Comparison of ENCODE assay signal across 9 cellular contexts in genomic region chr16:9901-10665, GRCh38. TPM values are rescaled to one million over a fixed set of nuclear protein-coding genes. Genes with fewer than 3 reads are reported as not detected.
DNase-seq lines count a peak whose midpoint lies in the region; ATAC-seq lines count a peak whose summit lies in the region.
"Had no signal": no experiment of that assay in that cellular context is flagged by ENCODE, and none has a peak within 500 bp of the region (broad histone marks: within the 10 kb centered on the region; RNA-seq: fewer than 3 reads in every experiment).

No MANE protein-coding gene starts in this region.

- H3K27ac Mint-ChIP-seq in activated naive CD4-positive, alpha-beta T cell treated with anti-CD3 and anti-CD28 coated beads, Interleukin-2, amount 10 ng/mL, durations not matched to agents 7 days and 5 days = no peak overlapping the region
- no peak overlapping the region for H3K27ac Mint-ChIP-seq in activated CD4-positive, alpha-beta memory T cell treated with anti-CD3 and anti-CD28 coated beads for 36 hours

- POLR2A ChIA-PET in activated CD4-positive, alpha-beta memory T cell treated with anti-CD3 and anti-CD28 coated beads for 36 hours (lab: Charles Lee) = no interaction called here

- no peaks in the 10 kb centered on the region for H3K4me1 ChIP-seq in subcutaneous abdominal adipose tissue (ENCODE audit: control insufficient read depth in 5 of 5, insufficient read depth in 5 of 5, low read length in 5 of 5)

- no peaks in the 10 kb centered on the region for H3K36me3 Mint-ChIP-seq in activated naive CD4-positive, alpha-beta T cell treated with anti-CD3 and anti-CD28 coated beads, Interleukin-2, amount 10 ng/mL, durations not matched to agents 7 days and 5 days
- H3K36me3 Mint-ChIP-seq in activated CD4-positive, alpha-beta memory T cell treated with anti-CD3 and anti-CD28 coated beads for 36 hours = no peaks in the 10 kb centered on the region

- H3K27me3 ChIP-seq in subcutaneous abdominal adipose tissue (ENCODE audit: control insufficient read depth in 5 of 5, insufficient read depth in 4 of 5, low read length in 5 of 5) = no peaks in the 10 kb centered on the region

- H3K27me3 Mint-ChIP-seq in activated naive CD4-positive, alpha-beta T cell treated with anti-CD3 and anti-CD28 coated beads, Interleukin-2, amount 10 ng/mL, durations not matched to agents 7 days and 5 days = no peaks in the 10 kb centered on the region
- no peaks in the 10 kb centered on the region for H3K27me3 Mint-ChIP-seq in activated CD4-positive, alpha-beta memory T cell treated with anti-CD3 and anti-CD28 coated beads for 36 hours

- H3K4me3 ChIP-seq in iPS-11a (ENCODE audit: low read depth, low read length) = peak overlapping the region; percentile 8
- peak overlapping the region in 3 of 5 donors; percentile 26 to 44 (median 40) for H3K4me3 ChIP-seq in subcutaneous abdominal adipose tissue (ENCODE audit: low read depth in 1 of 5, low read length in 5 of 5)

- no peak overlapping the region for H3K27ac ChIP-seq in subcutaneous abdominal adipose tissue (ENCODE audit: low read depth, low read length)

- DNase-seq in activated naive CD4-positive, alpha-beta T cell treated with anti-CD3 and anti-CD28 coated beads, Interleukin-2, amount 10 ng/mL, durations not matched to agents 7 days and 5 days = peak; percentile 32
- DNase-seq in activated naive CD4-positive, alpha-beta T cell treated with Interleukin-2 at 50 U/mL for 16 hours = no peak
- DNase-seq in activated CD4-positive, alpha-beta memory T cell treated with anti-CD3 and anti-CD28 coated beads for 36 hours = peak; percentile 28
- DNase-seq in putamen (ENCODE audit: low spot score) = no peak
- no peak for DNase-seq in NK-92 (lab: John Stamatoyannopoulos, UW; ENCODE audit: unreplicated experiment)
- DNase-seq: amniotic stem cell had no signal

- intact Hi-C loops in activated CD4-positive, alpha-beta memory T cell treated with anti-CD3 and anti-CD28 coated beads for 36 hours (cut with micrococcal nuclease) = no loop called here

- no peak overlapping the region for H3K9ac ChIP-seq in subcutaneous abdominal adipose tissue (ENCODE audit: low read length in 5 of 5)

- peaks cover 5% of the 10 kb centered on the region for H3K9me3 Mint-ChIP-seq in activated naive CD4-positive, alpha-beta T cell treated with anti-CD3 and anti-CD28 coated beads, Interleukin-2, amount 10 ng/mL, durations not matched to agents 7 days and 5 days
- no peaks in the 10 kb centered on the region for H3K9me3 Mint-ChIP-seq in activated CD4-positive, alpha-beta memory T cell treated with anti-CD3 and anti-CD28 coated beads for 36 hours

- no peaks in the 10 kb centered on the region for H3K9me3 ChIP-seq in subcutaneous abdominal adipose tissue (ENCODE audit: control insufficient read depth in 5 of 5, low read length in 5 of 5)

- H3K4me3 Mint-ChIP-seq in activated naive CD4-positive, alpha-beta T cell treated with anti-CD3 and anti-CD28 coated beads, Interleukin-2, amount 10 ng/mL, durations not matched to agents 7 days and 5 days = peak overlapping the region; percentile 61
- H3K4me3 Mint-ChIP-seq in activated CD4-positive, alpha-beta memory T cell treated with anti-CD3 and anti-CD28 coated beads for 36 hours = peak overlapping the region; percentile 59

- no peaks in the 10 kb centered on the region for H3K4me1 Mint-ChIP-seq in activated naive CD4-positive, alpha-beta T cell treated with anti-CD3 and anti-CD28 coated beads, Interleukin-2, amount 10 ng/mL, durations not matched to agents 7 days and 5 days
- H3K4me1 Mint-ChIP-seq in activated CD4-positive, alpha-beta memory T cell treated with anti-CD3 and anti-CD28 coated beads for 36 hours (ENCODE audit: low read depth) = no peaks in the 10 kb centered on the region

- H3K36me3 ChIP-seq in subcutaneous abdominal adipose tissue (ENCODE audit: control insufficient read depth in 5 of 5, insufficient read depth in 5 of 5, low read length in 5 of 5) = no peaks in the 10 kb centered on the region

- CTCF ChIA-PET in activated naive CD4-positive, alpha-beta T cell treated with anti-CD3 and anti-CD28 coated beads, Interleukin-2, amount 10 ng/mL, durations not matched to agents 7 days and 5 days (lab: Charles Lee) = no interaction called here
- CTCF ChIA-PET in activated CD4-positive, alpha-beta memory T cell treated with anti-CD3 and anti-CD28 coated beads for 36 hours (lab: Charles Lee) = no interaction called here

- ATAC-seq in HG03342 (IDR thresholded peaks at IDR 0.05; ENCODE audit: unreplicated experiment) = no peak

RNA-seq across cellular contexts. Expression of gene POLR3K, which starts 43.3 kb away (rescaled TPM):
- total RNA-seq in activated CD4-positive, alpha-beta memory T cell treated with anti-CD3 and anti-CD28 coated beads for 36 hours = 10 to 100 TPM; 39.9 to 45.3 TPM

RNA-seq across cellular contexts. Expression of gene SNRNP25, which starts 43.5 kb away (rescaled TPM):
- 10 to 100 TPM; 48.5 to 51.1 TPM for total RNA-seq in activated CD4-positive, alpha-beta memory T cell treated with anti-CD3 and anti-CD28 coated beads for 36 hours

Comparison
In these comparisons a context has a peak if more than half of its experiments do, and no peak if none do; other contexts are left out.
1. DNase-seq: peak in activated naive CD4-positive, alpha-beta T cell treated with anti-CD3 and anti-CD28 coated beads, Interleukin-2, amount 10 ng/mL, durations not matched to agents 7 days and 5 days (single experiment) and activated CD4-positive, alpha-beta memory T cell treated with anti-CD3 and anti-CD28 coated beads for 36 hours (single experiment); none in activated naive CD4-positive, alpha-beta T cell treated with Interleukin-2 at 50 U/mL for 16 hours (single experiment), putamen (single experiment) and NK-92 (single experiment).